Comparison of ENCODE assay signal across 1 cellular context in genomic region chr9:34984049-34984448, GRCh38.
TF ChIP-seq lines count a peak whose summit lies in the region.

No MANE protein-coding gene starts in this region.

TF ChIP-seq in K562, 482 proteins besides CTCF, POLR2A, EP300 and RAD21 (continues in another document):
- no peak for TF ChIP-seq KLF13 (tag; IDR thresholded peaks at IDR 0.05; ENCODE audit: borderline replicate concordance, low read depth)
- TF ChIP-seq, protein P1, sequence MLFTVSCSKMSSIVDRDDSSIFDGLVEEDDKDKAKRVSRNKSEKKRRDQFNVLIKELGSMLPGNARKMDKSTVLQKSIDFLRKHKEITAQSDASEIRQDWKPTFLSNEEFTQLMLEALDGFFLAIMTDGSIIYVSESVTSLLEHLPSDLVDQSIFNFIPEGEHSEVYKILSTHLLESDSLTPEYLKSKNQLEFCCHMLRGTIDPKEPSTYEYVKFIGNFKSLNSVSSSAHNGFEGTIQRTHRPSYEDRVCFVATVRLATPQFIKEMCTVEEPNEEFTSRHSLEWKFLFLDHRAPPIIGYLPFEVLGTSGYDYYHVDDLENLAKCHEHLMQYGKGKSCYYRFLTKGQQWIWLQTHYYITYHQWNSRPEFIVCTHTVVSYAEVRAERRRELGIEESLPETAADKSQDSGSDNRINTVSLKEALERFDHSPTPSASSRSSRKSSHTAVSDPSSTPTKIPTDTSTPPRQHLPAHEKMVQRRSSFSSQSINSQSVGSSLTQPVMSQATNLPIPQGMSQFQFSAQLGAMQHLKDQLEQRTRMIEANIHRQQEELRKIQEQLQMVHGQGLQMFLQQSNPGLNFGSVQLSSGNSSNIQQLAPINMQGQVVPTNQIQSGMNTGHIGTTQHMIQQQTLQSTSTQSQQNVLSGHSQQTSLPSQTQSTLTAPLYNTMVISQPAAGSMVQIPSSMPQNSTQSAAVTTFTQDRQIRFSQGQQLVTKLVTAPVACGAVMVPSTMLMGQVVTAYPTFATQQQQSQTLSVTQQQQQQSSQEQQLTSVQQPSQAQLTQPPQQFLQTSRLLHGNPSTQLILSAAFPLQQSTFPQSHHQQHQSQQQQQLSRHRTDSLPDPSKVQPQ (CRISPR knock-in tag; IDR thresholded peaks at IDR 0.05; ENCODE audit: borderline replicate concordance) = no peak
- peak; percentile 88 for TF ChIP-seq MIER1 (IDR thresholded peaks at IDR 0.05; ENCODE audit: low read depth)
- TF ChIP-seq REST (CRISPR knock-in tag; IDR thresholded peaks at IDR 0.05; ENCODE audit: low read depth) = peak; percentile 87
- no peak for TF ChIP-seq MYC (IDR thresholded peaks at IDR 0.05; ENCODE audit: low read depth, low read length)
- TF ChIP-seq MYC (CRISPR knock-in tag; IDR thresholded peaks at IDR 0.05; ENCODE audit: borderline replicate concordance, low read depth) = no peak
- TF ChIP-seq IRF1 (CRISPR knock-in tag; IDR thresholded peaks at IDR 0.05; ENCODE audit: borderline replicate concordance) = no peak
- TF ChIP-seq HNRNPUL1 (IDR thresholded peaks at IDR 0.05; ENCODE audit: low read length) = no peak
- no peak for TF ChIP-seq NEUROD1 (IDR thresholded peaks at IDR 0.05; ENCODE audit: borderline replicate concordance, low read depth, low read length, partially characterized antibody)
- no peak for TF ChIP-seq SP2 (IDR thresholded peaks at IDR 0.05; ENCODE audit: extremely low read depth, low read depth, low read length, poor library complexity, severe bottlenecking)
- TF ChIP-seq DLX4 (CRISPR knock-in tag; IDR thresholded peaks at IDR 0.05) = no peak
- no peak for TF ChIP-seq POLR2H (tag; IDR thresholded peaks at IDR 0.05; ENCODE audit: low read depth)
- TF ChIP-seq THRA (IDR thresholded peaks at IDR 0.05) = no peak
- 0 out of 2 replicates have a peak, but pooled peaks have one; percentile 15 for TF ChIP-seq TFAP4 (CRISPR knock-in tag; IDR thresholded peaks at IDR 0.05; ENCODE audit: borderline replicate concordance)
- TF ChIP-seq ZNF143 (CRISPR knock-in tag; IDR thresholded peaks at IDR 0.05) = no peak
- no peak for TF ChIP-seq ZC3H4 (CRISPR knock-in tag; IDR thresholded peaks at IDR 0.05; ENCODE audit: borderline replicate concordance)
- TF ChIP-seq ZNF518B (CRISPR knock-in tag; IDR thresholded peaks at IDR 0.05) = no peak
- no peak for TF ChIP-seq FOSL1 (tag; conservative IDR thresholded peaks at IDR 0.05)
- TF ChIP-seq ZNF695 (CRISPR knock-in tag; IDR thresholded peaks at IDR 0.05) = no peak
- TF ChIP-seq ZNF696 (CRISPR knock-in tag; conservative IDR thresholded peaks at IDR 0.05) = no peak
- TF ChIP-seq KAT2B (IDR thresholded peaks at IDR 0.05; ENCODE audit: low read depth, low read length) = no peak
- TF ChIP-seq ZNF212 (CRISPR knock-in tag; IDR thresholded peaks at IDR 0.05) = no peak
- TF ChIP-seq, protein P2, sequence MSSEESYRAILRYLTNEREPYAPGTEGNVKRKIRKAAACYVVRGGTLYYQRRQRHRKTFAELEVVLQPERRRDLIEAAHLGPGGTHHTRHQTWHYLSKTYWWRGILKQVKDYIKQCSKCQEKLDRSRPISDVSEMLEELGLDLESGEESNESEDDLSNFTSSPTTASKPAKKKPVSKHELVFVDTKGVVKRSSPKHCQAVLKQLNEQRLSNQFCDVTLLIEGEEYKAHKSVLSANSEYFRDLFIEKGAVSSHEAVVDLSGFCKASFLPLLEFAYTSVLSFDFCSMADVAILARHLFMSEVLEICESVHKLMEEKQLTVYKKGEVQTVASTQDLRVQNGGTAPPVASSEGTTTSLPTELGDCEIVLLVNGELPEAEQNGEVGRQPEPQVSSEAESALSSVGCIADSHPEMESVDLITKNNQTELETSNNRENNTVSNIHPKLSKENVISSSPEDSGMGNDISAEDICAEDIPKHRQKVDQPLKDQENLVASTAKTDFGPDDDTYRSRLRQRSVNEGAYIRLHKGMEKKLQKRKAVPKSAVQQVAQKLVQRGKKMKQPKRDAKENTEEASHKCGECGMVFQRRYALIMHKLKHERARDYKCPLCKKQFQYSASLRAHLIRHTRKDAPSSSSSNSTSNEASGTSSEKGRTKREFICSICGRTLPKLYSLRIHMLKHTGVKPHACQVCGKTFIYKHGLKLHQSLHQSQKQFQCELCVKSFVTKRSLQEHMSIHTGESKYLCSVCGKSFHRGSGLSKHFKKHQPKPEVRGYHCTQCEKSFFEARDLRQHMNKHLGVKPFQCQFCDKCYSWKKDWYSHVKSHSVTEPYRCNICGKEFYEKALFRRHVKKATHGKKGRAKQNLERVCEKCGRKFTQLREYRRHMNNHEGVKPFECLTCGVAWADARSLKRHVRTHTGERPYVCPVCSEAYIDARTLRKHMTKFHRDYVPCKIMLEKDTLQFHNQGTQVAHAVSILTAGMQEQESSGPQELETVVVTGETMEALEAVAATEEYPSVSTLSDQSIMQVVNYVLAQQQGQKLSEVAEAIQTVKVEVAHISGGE (CRISPR knock-in tag; IDR thresholded peaks at IDR 0.05) = no peak
- TF ChIP-seq TOE1 (IDR thresholded peaks at IDR 0.05; ENCODE audit: borderline replicate concordance) = no peak
- no peak for TF ChIP-seq TOE1 (CRISPR knock-in tag; IDR thresholded peaks at IDR 0.05; ENCODE audit: borderline replicate concordance, low read depth)
- TF ChIP-seq THRAP3 (IDR thresholded peaks at IDR 0.05; ENCODE audit: borderline replicate concordance) = no peak
- TF ChIP-seq MNT (conservative IDR thresholded peaks at IDR 0.05) = no peak
- TF ChIP-seq, protein P3, sequence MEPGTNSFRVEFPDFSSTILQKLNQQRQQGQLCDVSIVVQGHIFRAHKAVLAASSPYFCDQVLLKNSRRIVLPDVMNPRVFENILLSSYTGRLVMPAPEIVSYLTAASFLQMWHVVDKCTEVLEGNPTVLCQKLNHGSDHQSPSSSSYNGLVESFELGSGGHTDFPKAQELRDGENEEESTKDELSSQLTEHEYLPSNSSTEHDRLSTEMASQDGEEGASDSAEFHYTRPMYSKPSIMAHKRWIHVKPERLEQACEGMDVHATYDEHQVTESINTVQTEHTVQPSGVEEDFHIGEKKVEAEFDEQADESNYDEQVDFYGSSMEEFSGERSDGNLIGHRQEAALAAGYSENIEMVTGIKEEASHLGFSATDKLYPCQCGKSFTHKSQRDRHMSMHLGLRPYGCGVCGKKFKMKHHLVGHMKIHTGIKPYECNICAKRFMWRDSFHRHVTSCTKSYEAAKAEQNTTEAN (CRISPR knock-in tag; IDR thresholded peaks at IDR 0.05) = no peak
- no peak for TF ChIP-seq BCL6 (CRISPR knock-in tag; IDR thresholded peaks at IDR 0.05)
- no peak for TF ChIP-seq ZEB2 (IDR thresholded peaks at IDR 0.05)
- no peak for TF ChIP-seq ETV6 (IDR thresholded peaks at IDR 0.05; ENCODE audit: borderline replicate concordance in 1 of 2, low read depth in 2 of 2, low read length in 1 of 2)
- TF ChIP-seq ETV6 (CRISPR knock-in tag; IDR thresholded peaks at IDR 0.05; ENCODE audit: borderline replicate concordance) = no peak
- no peak for TF ChIP-seq ZNF232 (CRISPR knock-in tag; IDR thresholded peaks at IDR 0.05)
- TF ChIP-seq ZNF589 (CRISPR knock-in tag; IDR thresholded peaks at IDR 0.05; ENCODE audit: low read depth) = no peak
- TF ChIP-seq EHMT2 (IDR thresholded peaks at IDR 0.05) = peak; percentile 91
- TF ChIP-seq FOXA3 (CRISPR knock-in tag; conservative IDR thresholded peaks at IDR 0.05 in 1 of 2, IDR thresholded peaks at IDR 0.05 in 1 of 2) = no peak
- TF ChIP-seq NR2C2 (CRISPR knock-in tag; IDR thresholded peaks at IDR 0.05) = no peak
- no peak for TF ChIP-seq NR2C2 (tag; IDR thresholded peaks at IDR 0.05)
- TF ChIP-seq, protein P4, sequence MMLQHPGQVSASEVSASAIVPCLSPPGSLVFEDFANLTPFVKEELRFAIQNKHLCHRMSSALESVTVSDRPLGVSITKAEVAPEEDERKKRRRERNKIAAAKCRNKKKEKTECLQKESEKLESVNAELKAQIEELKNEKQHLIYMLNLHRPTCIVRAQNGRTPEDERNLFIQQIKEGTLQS (IDR thresholded peaks at IDR 0.05) = no peak
- TF ChIP-seq, protein P4 (CRISPR knock-in tag; conservative IDR thresholded peaks at IDR 0.05) = no peak
